In the genomic region with DNA sequence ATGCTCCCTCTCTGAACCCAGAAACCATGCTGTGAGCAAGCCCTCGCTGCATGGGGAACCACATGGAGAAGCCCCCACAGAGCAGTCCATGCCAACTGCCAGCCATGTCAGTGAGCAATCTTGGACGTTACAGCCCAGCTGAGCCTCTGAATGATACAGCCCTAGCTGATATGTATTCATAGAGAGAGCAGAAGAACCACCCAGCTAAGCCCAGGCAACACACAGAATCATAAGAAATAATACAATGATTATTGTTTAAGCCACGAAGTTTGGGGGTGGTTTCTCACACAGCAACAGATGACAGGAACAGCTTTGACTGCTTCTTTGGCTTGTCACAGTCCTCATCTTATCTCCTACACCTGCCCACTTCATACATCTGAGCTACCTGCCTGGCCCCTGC, we compare ENCODE assay signal across 10 cellular contexts. TPM values are rescaled to one million over a fixed set of nuclear protein-coding genes. Genes with fewer than 3 reads are reported as not detected.
"Had no signal": no experiment of that assay in that cellular context is flagged by ENCODE, and none has a peak within 500 bp of the region (broad histone marks: within the 10 kb centered on the region; RNA-seq: fewer than 3 reads in every experiment).

No MANE protein-coding gene starts in this region.

- DNase-seq: GM23248, GOT3, H7, H9, HCEC 1CT, HFFc6 had no signal

- H3K36me3 ChIP-seq: HAP-1 had no signal

- H2AFZ ChIP-seq: GM23248 had no signal

- FAIRE-seq: H1, H54 had no signal

- H3K27ac ChIP-seq: GM23248 had no signal

- H3K4me1 ChIP-seq: HAP-1 had no signal

- H3K9me3 ChIP-seq: HAP-1 had no signal

- H3K4me3 Mint-ChIP-seq: H9, HFFc6 had no signal

- H3K27ac Mint-ChIP-seq: H9, HFFc6 had no signal

- H3K4me3 ChIP-seq: GM23248, HAP-1 had no signal

- H3K9ac ChIP-seq: GM23248 had no signal

- ATAC-seq: HCT116 had no signal

RNA-seq across cellular contexts. Expression of a gene that starts 32.5 kb away (rescaled TPM):
- total RNA-seq: GM23248, HFFc6 had no signal
- polyA plus RNA-seq: GM23248 had no signal
